ENCODE assay signal across 8 cellular contexts in genomic region chr9:133137451-133138231, GRCh38. TPM values are rescaled to one million over a fixed set of nuclear protein-coding genes. Genes with fewer than 3 reads are reported as not detected.
A peak's percentile ranks its signal among the peaks of the same experiment; 100 is the strongest.
DNase-seq lines count a peak whose midpoint lies in the region; ATAC-seq and TF ChIP-seq lines count a peak whose summit lies in the region.

No MANE protein-coding gene starts in this region.

- peak overlapping the region; percentile 39 for H3K27ac ChIP-seq in muscle layer of colon (ENCODE audit: low read depth, low read length)
- peak overlapping the region; percentile 79 for H3K27ac ChIP-seq in upper lobe of right lung

- no peaks in the 10 kb centered on the region for H3K27me3 ChIP-seq in muscle layer of colon (ENCODE audit: control insufficient read depth in 1 of 2, insufficient read depth in 2 of 2, low read length in 2 of 2)
- H3K27me3 ChIP-seq in upper lobe of right lung: no peaks in the 10 kb centered on the region

- H3K9ac ChIP-seq in muscle layer of colon (ENCODE audit: low read length): no peak overlapping the region

- H3K9me3 ChIP-seq in muscle layer of colon (ENCODE audit: low read length): no peaks in the 10 kb centered on the region
- no peaks in the 10 kb centered on the region for H3K9me3 ChIP-seq in upper lobe of right lung

- H3K4me1 ChIP-seq in muscle layer of colon (ENCODE audit: insufficient read depth, low read length) (peaks cover 38% of the 10 kb centered on the region), upper lobe of right lung (peaks cover 62% of the 10 kb centered on the region)

- DNase-seq in Right ventricle myocardium inferior (ENCODE audit: missing footprints): no peak
- no peak for DNase-seq in cardiac septum (ENCODE audit: low spot score)
- DNase-seq in cerebellum (ENCODE audit: low spot score): peak; percentile 32
- peak; percentile 88 for DNase-seq in upper lobe of right lung
- DNase-seq in SHP77 (lab: John Stamatoyannopoulos, UW): no peak
- no peak for DNase-seq in NCI-H1930 (lab: John Stamatoyannopoulos, UW)
- no peak for DNase-seq in NCI-H69 (lab: John Stamatoyannopoulos, UW)

- TF ChIP-seq CTCF in upper lobe of right lung (IDR thresholded peaks at IDR 0.05): no peak

- H3K4me3 ChIP-seq in muscle layer of colon (ENCODE audit: low read depth in 1 of 2, low read length in 2 of 2) (no peak overlapping the region), upper lobe of right lung (no peak overlapping the region)

- peak; percentile 51 for ATAC-seq in Right ventricle myocardium inferior
- ATAC-seq in upper lobe of right lung: peak; percentile 54

- intact Hi-C loops in Right ventricle myocardium inferior (cut with DNase I): no loop called here
- intact Hi-C loops in cardiac septum (cut with DNase I): loop anchor here (5.0 kb wide), 1 partner anchor 80 kb away; no protein-coding TSS in a partner anchor
- intact Hi-C loops in upper lobe of right lung (cut with DNase I): no loop called here

- H3K36me3 ChIP-seq in muscle layer of colon (ENCODE audit: insufficient read depth, low read length): no peaks in the 10 kb centered on the region
- no peaks in the 10 kb centered on the region for H3K36me3 ChIP-seq in upper lobe of right lung

RNA-seq across cellular contexts. Expression of gene RALGDS, which starts 16.6 kb away (rescaled TPM):
- 33.7 TPM for total RNA-seq in Right ventricle myocardium inferior
- 23.9 TPM for total RNA-seq in cardiac septum
- total RNA-seq in cerebellum: 83.9 TPM
- total RNA-seq in upper lobe of right lung: 66.3 TPM

RNA-seq across cellular contexts. Expression of gene GBGT1, which starts 26.1 kb away (rescaled TPM):
- total RNA-seq in Right ventricle myocardium inferior (8.2 TPM), cardiac septum (4.6 TPM), cerebellum (3.0 TPM), upper lobe of right lung (27.4 TPM)

Comparison
In these comparisons a context has a peak if more than half of its experiments do, and no peak if none do; other contexts are left out.
1. DNase-seq: peak in cerebellum (single experiment) and upper lobe of right lung (single experiment); none in Right ventricle myocardium inferior (single experiment), cardiac septum (single experiment), SHP77 (0 of 2), NCI-H1930 (0 of 2) and NCI-H69 (single experiment).